Comparison of ENCODE assay signal across 10 cellular contexts in genomic region chr6:12472601-12473038, GRCh38.
DNase-seq lines count a peak whose midpoint lies in the region; ATAC-seq and TF ChIP-seq lines count a peak whose summit lies in the region.
"Had no signal": no experiment of that assay in that cellular context is flagged by ENCODE, and none has a peak within 500 bp of the region (broad histone marks: within the 10 kb centered on the region; RNA-seq: fewer than 3 reads in every experiment).

No MANE protein-coding gene starts in this region.

- ATAC-seq in right cardiac atrium (peak; percentile 87 to 93), GM18870 (IDR thresholded peaks at IDR 0.05; ENCODE audit: unreplicated experiment) (no peak)
- no peak for ATAC-seq in activated T-cell treated with anti-CD3 and anti-CD28 coated beads, Interleukin-2, amount 50 U/mL, for 4 hours

- no peaks in the 10 kb centered on the region for H3K36me3 ChIP-seq in tibial artery
- H3K36me3 ChIP-seq: colonic mucosa had no signal

- H3K27ac ChIP-seq in right cardiac atrium (ENCODE audit: low read length) = peak overlapping the region; percentile 88
- peak overlapping the region; percentile 70 to 72 for H3K27ac ChIP-seq in tibial artery
- H3K27ac ChIP-seq: colonic mucosa had no signal

- WGBS in right cardiac atrium = 60% methylated on average over 4 of the region's 4 CpGs

- H3K9me3 Mint-ChIP-seq in brain = peaks cover 0 to 4% (median 0%) of the 10 kb centered on the region in 5 experiments
- H3K9me3 Mint-ChIP-seq in activated T-cell treated with anti-CD3 and anti-CD28 coated beads, Interleukin-2, amount 50 U/mL, for 4 hours = no peaks in the 10 kb centered on the region

- intact Hi-C loops in right cardiac atrium (cut with DNase I) (no loop called here), tibial artery (cut with DNase I; ENCODE audit: low total_unique reads) (no loop called here)

- no peak for TF ChIP-seq CTCF in brain (conservative IDR thresholded peaks at IDR 0.05)
- no peak for TF ChIP-seq CTCF in tibial artery (IDR thresholded peaks at IDR 0.05)

- no peaks in the 10 kb centered on the region for H3K9me3 ChIP-seq in right cardiac atrium (ENCODE audit: control insufficient read depth, low read length)
- H3K9me3 ChIP-seq in tibial artery = no peaks in the 10 kb centered on the region
- H3K9me3 ChIP-seq: colonic mucosa had no signal

- peak overlapping the region in 3 of 5 experiments; percentile 30 to 78 (median 49) for H3K27ac Mint-ChIP-seq in brain

- H3K27me3 Mint-ChIP-seq in brain = no peaks in the 10 kb centered on the region
- H3K27me3 Mint-ChIP-seq in activated T-cell treated with anti-CD3 and anti-CD28 coated beads, Interleukin-2, amount 50 U/mL, for 4 hours (ENCODE audit: low read depth) = no peaks in the 10 kb centered on the region

- H3K27me3 ChIP-seq in right cardiac atrium (ENCODE audit: control insufficient read depth, insufficient read depth) (no peaks in the 10 kb centered on the region), tibial artery (no peaks in the 10 kb centered on the region)
- H3K27me3 ChIP-seq: colonic mucosa had no signal

- peak; percentile 57 for DNase-seq in HT-29 (ENCODE audit: low spot score)
- peak; percentile 79 to 89 (median 80) for DNase-seq in right cardiac atrium
- DNase-seq in tibial artery = peak; percentile 92 to 93
- DNase-seq in HUDEP-2 (lab: John Stamatoyannopoulos, UW; ENCODE audit: unreplicated experiment in 76 of 76) = no peak
- DNase-seq in activated T-cell treated with anti-CD3 and anti-CD28 coated beads, Interleukin-2, amount 50 U/mL, for 4 hours = no peak
- DNase-seq: colonic mucosa, NCI-H510A, occipital lobe had no signal

- no peaks in the 10 kb centered on the region for H3K36me3 Mint-ChIP-seq in brain
- no peaks in the 10 kb centered on the region for H3K36me3 Mint-ChIP-seq in activated T-cell treated with anti-CD3 and anti-CD28 coated beads, Interleukin-2, amount 50 U/mL, for 4 hours (ENCODE audit: insufficient read depth)

- H3K4me3 Mint-ChIP-seq in brain = no peak overlapping the region
- H3K4me3 Mint-ChIP-seq in activated T-cell treated with anti-CD3 and anti-CD28 coated beads, Interleukin-2, amount 50 U/mL, for 4 hours = no peak overlapping the region

- H3K4me3 ChIP-seq in right cardiac atrium (ENCODE audit: low read length) (no peak overlapping the region), tibial artery (no peak overlapping the region)
- H3K4me3 ChIP-seq: colonic mucosa had no signal

- H3K4me1 ChIP-seq in right cardiac atrium (ENCODE audit: control insufficient read depth, insufficient read depth, low read length) (peaks cover 9% of the 10 kb centered on the region), tibial artery (peaks cover 0 to 59% (median 18%) of the 10 kb centered on the region in 4 donors)
- H3K4me1 ChIP-seq: colonic mucosa had no signal

- H3K4me1 Mint-ChIP-seq in brain = peaks cover 23% of the 10 kb centered on the region
- H3K4me1 Mint-ChIP-seq in activated T-cell treated with anti-CD3 and anti-CD28 coated beads, Interleukin-2, amount 50 U/mL, for 4 hours (ENCODE audit: low read depth) = no peaks in the 10 kb centered on the region

Comparison
In these comparisons a context has a peak if more than half of its experiments do, and no peak if none do; other contexts are left out.
1. DNase-seq: peak in HT-29 (single experiment), right cardiac atrium (3 of 3) and tibial artery (2 of 2); none in HUDEP-2 (0 of 76) and activated T-cell treated with anti-CD3 and anti-CD28 coated beads, Interleukin-2, amount 50 U/mL, for 4 hours (single experiment).
2. ATAC-seq: peak in right cardiac atrium (2 of 2); none in GM18870 (single experiment) and activated T-cell treated with anti-CD3 and anti-CD28 coated beads, Interleukin-2, amount 50 U/mL, for 4 hours (0 of 2).